2 cellular contexts compared by ENCODE assay signal in the genomic region with DNA sequence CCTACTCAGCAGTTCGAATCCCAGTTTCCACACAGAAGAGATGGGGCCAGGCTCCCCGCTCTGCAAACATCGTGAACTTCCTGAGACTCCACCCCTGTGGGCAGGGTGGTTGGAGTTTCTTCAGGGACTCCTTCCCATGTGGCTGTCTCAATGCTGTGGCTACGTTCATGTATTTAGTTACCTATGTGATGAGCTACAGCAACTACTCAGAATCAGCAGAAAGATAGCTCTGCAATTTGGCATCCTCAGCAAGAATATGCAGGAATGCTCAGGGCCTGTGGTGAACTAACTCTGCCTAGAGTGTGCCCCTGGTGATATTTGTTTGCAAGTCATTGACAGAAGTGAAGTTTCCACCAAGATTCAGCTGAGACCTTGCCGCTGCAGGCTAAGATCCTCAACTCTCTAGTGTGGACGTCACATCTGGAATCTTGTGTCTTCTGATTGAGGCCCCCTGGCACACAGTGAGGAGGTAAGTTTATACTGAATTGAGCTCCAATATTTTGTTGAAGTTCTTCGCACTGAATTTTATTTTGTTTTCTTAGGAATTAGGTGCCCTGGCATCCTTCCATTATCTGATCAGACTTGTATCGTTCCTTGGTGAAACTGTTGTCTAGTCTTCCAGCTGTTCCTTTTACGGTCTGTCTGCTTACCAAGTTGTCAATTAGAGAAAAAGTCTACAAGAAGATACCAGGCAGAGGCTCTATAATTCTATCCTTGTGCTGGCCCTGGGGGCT.
TF ChIP-seq lines count a peak whose summit lies in the region.

No MANE protein-coding gene starts in this region.

TF ChIP-seq in HEK293, 187 proteins besides CTCF, POLR2A, EP300 and RAD21 (continued from another document):
- TF ChIP-seq, protein P1, sequence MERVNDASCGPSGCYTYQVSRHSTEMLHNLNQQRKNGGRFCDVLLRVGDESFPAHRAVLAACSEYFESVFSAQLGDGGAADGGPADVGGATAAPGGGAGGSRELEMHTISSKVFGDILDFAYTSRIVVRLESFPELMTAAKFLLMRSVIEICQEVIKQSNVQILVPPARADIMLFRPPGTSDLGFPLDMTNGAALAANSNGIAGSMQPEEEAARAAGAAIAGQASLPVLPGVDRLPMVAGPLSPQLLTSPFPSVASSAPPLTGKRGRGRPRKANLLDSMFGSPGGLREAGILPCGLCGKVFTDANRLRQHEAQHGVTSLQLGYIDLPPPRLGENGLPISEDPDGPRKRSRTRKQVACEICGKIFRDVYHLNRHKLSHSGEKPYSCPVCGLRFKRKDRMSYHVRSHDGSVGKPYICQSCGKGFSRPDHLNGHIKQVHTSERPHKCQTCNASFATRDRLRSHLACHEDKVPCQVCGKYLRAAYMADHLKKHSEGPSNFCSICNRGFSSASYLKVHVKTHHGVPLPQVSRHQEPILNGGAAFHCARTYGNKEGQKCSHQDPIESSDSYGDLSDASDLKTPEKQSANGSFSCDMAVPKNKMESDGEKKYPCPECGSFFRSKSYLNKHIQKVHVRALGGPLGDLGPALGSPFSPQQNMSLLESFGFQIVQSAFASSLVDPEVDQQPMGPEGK (tag by site-specific recombination; IDR thresholded peaks at IDR 0.05), result 0 out of 2 replicates have a peak, but pooled peaks have one; percentile 30
- TF ChIP-seq ZNF24 (tag by site-specific recombination; IDR thresholded peaks at IDR 0.05) (no peak; the same call in 1 of the 2 replicates), ZBTB17 (tag by site-specific recombination; IDR thresholded peaks at IDR 0.05) (peak; percentile 53), ZNF239 (tag by site-specific recombination; IDR thresholded peaks at IDR 0.05) (peak; percentile 81; the same call in 1 of the 2 replicates)

TF ChIP-seq in WTC11, 78 proteins besides CTCF, POLR2A, EP300 and RAD21 (continued from another document):
- TF ChIP-seq, protein P2, sequence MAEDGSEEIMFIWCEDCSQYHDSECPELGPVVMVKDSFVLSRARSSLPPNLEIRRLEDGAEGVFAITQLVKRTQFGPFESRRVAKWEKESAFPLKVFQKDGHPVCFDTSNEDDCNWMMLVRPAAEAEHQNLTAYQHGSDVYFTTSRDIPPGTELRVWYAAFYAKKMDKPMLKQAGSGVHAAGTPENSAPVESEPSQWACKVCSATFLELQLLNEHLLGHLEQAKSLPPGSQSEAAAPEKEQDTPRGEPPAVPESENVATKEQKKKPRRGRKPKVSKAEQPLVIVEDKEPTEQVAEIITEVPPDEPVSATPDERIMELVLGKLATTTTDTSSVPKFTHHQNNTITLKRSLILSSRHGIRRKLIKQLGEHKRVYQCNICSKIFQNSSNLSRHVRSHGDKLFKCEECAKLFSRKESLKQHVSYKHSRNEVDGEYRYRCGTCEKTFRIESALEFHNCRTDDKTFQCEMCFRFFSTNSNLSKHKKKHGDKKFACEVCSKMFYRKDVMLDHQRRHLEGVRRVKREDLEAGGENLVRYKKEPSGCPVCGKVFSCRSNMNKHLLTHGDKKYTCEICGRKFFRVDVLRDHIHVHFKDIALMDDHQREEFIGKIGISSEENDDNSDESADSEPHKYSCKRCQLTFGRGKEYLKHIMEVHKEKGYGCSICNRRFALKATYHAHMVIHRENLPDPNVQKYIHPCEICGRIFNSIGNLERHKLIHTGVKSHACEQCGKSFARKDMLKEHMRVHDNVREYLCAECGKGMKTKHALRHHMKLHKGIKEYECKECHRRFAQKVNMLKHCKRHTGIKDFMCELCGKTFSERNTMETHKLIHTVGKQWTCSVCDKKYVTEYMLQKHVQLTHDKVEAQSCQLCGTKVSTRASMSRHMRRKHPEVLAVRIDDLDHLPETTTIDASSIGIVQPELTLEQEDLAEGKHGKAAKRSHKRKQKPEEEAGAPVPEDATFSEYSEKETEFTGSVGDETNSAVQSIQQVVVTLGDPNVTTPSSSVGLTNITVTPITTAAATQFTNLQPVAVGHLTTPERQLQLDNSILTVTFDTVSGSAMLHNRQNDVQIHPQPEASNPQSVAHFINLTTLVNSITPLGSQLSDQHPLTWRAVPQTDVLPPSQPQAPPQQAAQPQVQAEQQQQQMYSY (CRISPR knock-in tag; IDR thresholded peaks at IDR 0.05), result no peak
- TF ChIP-seq JUN (CRISPR knock-in tag; IDR thresholded peaks at IDR 0.05) (no peak), SMAD3 (CRISPR knock-in tag; IDR thresholded peaks at IDR 0.05; ENCODE audit: borderline replicate concordance) (0 out of 2 replicates have a peak, but pooled peaks have one; percentile 25)
- TF ChIP-seq, protein P3, sequence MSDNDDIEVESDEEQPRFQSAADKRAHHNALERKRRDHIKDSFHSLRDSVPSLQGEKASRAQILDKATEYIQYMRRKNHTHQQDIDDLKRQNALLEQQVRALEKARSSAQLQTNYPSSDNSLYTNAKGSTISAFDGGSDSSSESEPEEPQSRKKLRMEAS (CRISPR knock-in tag; IDR thresholded peaks at IDR 0.05), result no peak
- TF ChIP-seq, protein P4, sequence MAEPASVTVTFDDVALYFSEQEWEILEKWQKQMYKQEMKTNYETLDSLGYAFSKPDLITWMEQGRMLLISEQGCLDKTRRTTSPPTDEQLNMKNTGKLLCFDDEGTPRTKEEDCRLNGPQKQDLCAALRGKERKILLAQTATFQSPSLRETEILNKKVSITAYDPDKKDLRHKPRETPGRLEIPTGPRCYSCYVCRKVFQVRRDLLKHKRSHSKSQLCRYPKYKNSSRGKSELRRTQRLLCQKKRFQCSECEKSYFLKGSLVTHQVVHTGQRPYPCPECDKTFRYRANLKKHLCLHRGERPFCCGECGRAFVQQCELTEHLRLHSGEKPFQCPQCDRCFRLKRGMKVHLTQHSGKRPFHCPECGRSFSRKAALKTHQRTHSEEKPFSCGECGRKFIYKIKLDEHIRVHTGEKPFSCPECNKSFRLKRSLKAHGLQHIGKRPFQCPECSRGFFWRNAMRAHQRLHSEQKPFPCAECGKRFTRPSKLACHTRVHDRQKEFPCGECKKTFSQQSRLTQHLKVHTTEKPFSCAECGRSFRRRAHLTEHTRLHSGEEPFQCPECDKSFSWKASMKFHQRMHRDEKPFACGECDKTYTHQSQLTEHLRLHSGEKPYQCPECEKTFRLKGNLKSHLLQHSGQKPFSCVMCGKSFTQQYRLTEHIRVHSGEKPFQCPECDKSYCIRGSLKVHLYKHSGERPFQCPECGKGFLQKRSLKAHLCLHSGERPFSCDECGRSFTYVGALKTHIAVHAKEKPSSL (CRISPR knock-in tag; conservative IDR thresholded peaks at IDR 0.05), result 0 out of 2 replicates have a peak, but pooled peaks have one; percentile 61
- TF ChIP-seq, protein P5, sequence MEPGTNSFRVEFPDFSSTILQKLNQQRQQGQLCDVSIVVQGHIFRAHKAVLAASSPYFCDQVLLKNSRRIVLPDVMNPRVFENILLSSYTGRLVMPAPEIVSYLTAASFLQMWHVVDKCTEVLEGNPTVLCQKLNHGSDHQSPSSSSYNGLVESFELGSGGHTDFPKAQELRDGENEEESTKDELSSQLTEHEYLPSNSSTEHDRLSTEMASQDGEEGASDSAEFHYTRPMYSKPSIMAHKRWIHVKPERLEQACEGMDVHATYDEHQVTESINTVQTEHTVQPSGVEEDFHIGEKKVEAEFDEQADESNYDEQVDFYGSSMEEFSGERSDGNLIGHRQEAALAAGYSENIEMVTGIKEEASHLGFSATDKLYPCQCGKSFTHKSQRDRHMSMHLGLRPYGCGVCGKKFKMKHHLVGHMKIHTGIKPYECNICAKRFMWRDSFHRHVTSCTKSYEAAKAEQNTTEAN (CRISPR knock-in tag; IDR thresholded peaks at IDR 0.05), result no peak
TF ChIP-seq in WTC11: peak in this region for 3.
